Comparison of ENCODE assay signal across 18 cellular contexts in the genomic region with DNA sequence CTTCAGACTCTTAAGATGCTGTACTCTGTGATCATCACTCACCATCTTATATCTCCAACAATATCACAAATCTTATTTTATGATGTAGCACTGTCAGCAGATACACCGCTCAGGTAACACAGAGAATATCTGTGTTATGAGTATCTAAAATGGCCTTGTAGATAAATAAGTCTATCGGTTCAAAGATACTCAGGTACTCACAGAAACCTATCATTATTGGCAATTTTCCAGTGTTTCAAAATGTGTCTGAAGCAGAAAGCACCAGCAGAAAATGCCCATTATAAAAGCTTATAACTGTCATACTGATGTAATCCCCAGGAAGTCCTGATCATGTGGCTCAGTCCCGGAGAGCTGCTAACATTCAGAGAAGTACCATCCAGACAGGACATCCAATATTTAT.
DNase-seq lines count a peak whose midpoint lies in the region; ATAC-seq and TF ChIP-seq lines count a peak whose summit lies in the region.
"Had no signal": no experiment of that assay in that cellular context is flagged by ENCODE, and none has a peak within 500 bp of the region (broad histone marks: within the 10 kb centered on the region; RNA-seq: fewer than 3 reads in every experiment).

No MANE protein-coding gene starts in this region.

- H3K9me3 ChIP-seq in IMR-90 (ENCODE audit: control insufficient read depth, insufficient read depth, low read length) (no peaks in the 10 kb centered on the region), SK-N-MC (ENCODE audit: low read depth, low read length) (no peaks in the 10 kb centered on the region), endodermal cell (ENCODE audit: control insufficient read depth, low read length) (peaks cover 6% of the 10 kb centered on the region)
- H3K9me3 ChIP-seq: Peyer's patch, SJSA1 had no signal

- no peaks in the 10 kb centered on the region for H4K20me1 ChIP-seq in IMR-90 (ENCODE audit: insufficient read depth, low read length)

- H4K5ac ChIP-seq in IMR-90 (ENCODE audit: low read depth, low read length): no peak overlapping the region

- no peaks in the 10 kb centered on the region for H3K27me3 ChIP-seq in IMR-90 (ENCODE audit: control insufficient read depth, insufficient read depth, low read length)
- no peaks in the 10 kb centered on the region for H3K27me3 ChIP-seq in endodermal cell (ENCODE audit: control insufficient read depth, insufficient read depth, low read length, poor library complexity, severe bottlenecking)
- H3K27me3 ChIP-seq: Peyer's patch, SJSA1 had no signal

- no TSS peak for BruUV-seq in IMR-90 (replicated peaks; lab: Mats Ljungman, UMichigan)

- no peak overlapping the region for H2AFZ ChIP-seq in IMR-90 (replicated peaks; ENCODE audit: low read length, poor library complexity)

- POLR2A ChIA-PET in IMR-90 (lab: Charles Lee; ENCODE audit: unreplicated experiment): no interaction called here

- H3K4me2 ChIP-seq in IMR-90 (ENCODE audit: low read depth, low read length): no peak overlapping the region
- H3K4me2 ChIP-seq: KMS-11 had no signal

- dilution Hi-C loops in IMR-90 (cut with HindIII; ENCODE audit: low sequenced_read_pairs, unreplicated experiment): no loop called here

- H3K9ac ChIP-seq in IMR-90 (ENCODE audit: low read depth, low read length): no peak overlapping the region
- H3K9ac ChIP-seq in SK-N-MC (ENCODE audit: insufficient read length): no peak overlapping the region
- no peak overlapping the region for H3K9ac ChIP-seq in endodermal cell (ENCODE audit: extremely low read depth, low read length, poor library complexity, severe bottlenecking)
- H3K9ac ChIP-seq: KMS-11 had no signal

- H4K91ac ChIP-seq in IMR-90 (ENCODE audit: insufficient read depth, low read depth, low read length): no peak overlapping the region

- H3K79me1 ChIP-seq in IMR-90 (ENCODE audit: low read depth in 1 of 2, low read length in 2 of 2): no peaks in the 10 kb centered on the region

- TF ChIP-seq CTCF in AG10803 (conservative IDR thresholded peaks at IDR 0.05; ENCODE audit: low read length) (no peak), IMR-90 (conservative IDR thresholded peaks at IDR 0.05; ENCODE audit: low read depth, low read length) (no peak), endodermal cell (conservative IDR thresholded peaks at IDR 0.05) (no peak)

- H2AK5ac ChIP-seq in IMR-90 (ENCODE audit: low read depth, low read length): no peak overlapping the region

- 86% methylated on average over 1 of the region's 3 CpGs; no CpG with 5 or more reads in 1 of the 2 experiments for whole genome bisulfite sequencing in IMR-90 (ENCODE audit: extremely low coverage in 2 of 2, insufficient read length in 1 of 2), 2 experiments
- 95 to 100% methylated on average over 1 to 3 of the region's 3 CpGs for WGBS in endodermal cell (ENCODE audit: insufficient coverage in 1 of 2, insufficient read length in 1 of 2), 2 experiments

- H3K4me3 Mint-ChIP-seq in endodermal cell: no peak overlapping the region
- H3K4me3 Mint-ChIP-seq: CD8-positive, alpha-beta memory T cell had no signal

- in situ Hi-C loops in IMR-90 (cut with MboI; ENCODE audit: low sequenced_read_pairs): no loop called here

- no peak overlapping the region for H3K56ac ChIP-seq in IMR-90 (ENCODE audit: extremely low read depth, insufficient read depth, low read length)

- 0 out of 3 replicates have a peak overlapping the region, but pooled peaks have one; percentile 56 for H2BK15ac ChIP-seq in IMR-90 (ENCODE audit: low read depth, low read length)

- H3K27ac ChIP-seq in IMR-90 (ENCODE audit: insufficient read depth, low read length) (no peak overlapping the region), SK-N-MC (peak overlapping the region; percentile 84), endodermal cell (ENCODE audit: low read depth, low read length) (no peak overlapping the region)
- H3K27ac ChIP-seq: KMS-11, Peyer's patch, SJSA1 had no signal

- no peak for ATAC-seq in IMR-90 (ENCODE audit: low read depth)

- H3K18ac ChIP-seq in IMR-90 (ENCODE audit: low read depth, low read length): no peak overlapping the region

- H3K4me3 ChIP-seq in AG10803 (ENCODE audit: low read length): no peak overlapping the region
- H3K4me3 ChIP-seq in IMR-90 (ENCODE audit: insufficient read depth, low read depth, low read length): no peak overlapping the region
- peak overlapping the region; percentile 34 for H3K4me3 ChIP-seq in SK-N-MC
- no peak overlapping the region for H3K4me3 ChIP-seq in endodermal cell (ENCODE audit: low read length)
- H3K4me3 ChIP-seq: Peyer's patch, SJSA1 had no signal

- H3K4me1 ChIP-seq in IMR-90 (ENCODE audit: control insufficient read depth, insufficient read depth, low read length): peaks cover 6% of the 10 kb centered on the region; the same call in 1 of the 2 replicates
- no peaks in the 10 kb centered on the region for H3K4me1 ChIP-seq in endodermal cell (ENCODE audit: control insufficient read depth, insufficient read depth, low read length)
- H3K4me1 ChIP-seq: Peyer's patch had no signal

- intact Hi-C loops in IMR-90 (cut with micrococcal nuclease): no loop called here

- no peak overlapping the region for H3K23ac ChIP-seq in IMR-90 (ENCODE audit: low read depth, low read length)

- DNase-seq in AG10803 (ENCODE audit: low read depth) (peak; percentile 25), IMR-90 (no peak), SK-N-MC (ENCODE audit: low read depth, low spot score) (no peak), lung microvascular endothelial cell (ENCODE audit: low read depth in 2 of 2) (peak; percentile 8 to 14), endodermal cell (no peak)
- DNase-seq in stimulated activated CD4-positive, alpha-beta T cell treated with anti-CD3 and anti-CD28 coated beads, Interleukin-2, amount 100 ng/mL, for 48 hours: no peak
- no peak for DNase-seq in activated CD4-positive, alpha-beta T cell treated with anti-CD3 and anti-CD28 coated beads for 48 hours
- DNase-seq: C1 segment of cervical spinal cord; CD8-positive, alpha-beta memory T cell; DMS79; NCI-H1048; NCI-H146; NCI-H2081; NCI-H2227 treated with DMSO at 0.1 percent for 48 hours; NCI-H510A treated with DMSO at 0.1 percent for 48 hours; Peyer's patch had no signal

- H3K4ac ChIP-seq in IMR-90 (ENCODE audit: low read depth, low read length): no peak overlapping the region

- CTCF ChIA-PET in IMR-90 (lab: Yijun Ruan, JAX): interaction anchor here (0.6 kb wide), 1 partner anchor 1094 kb away, joined by 3 read pairs; no protein-coding TSS in a partner anchor

- H2AK9ac ChIP-seq in IMR-90 (replicated peaks; ENCODE audit: low read depth, low read length, poor library complexity): no peak overlapping the region

- no peak overlapping the region for H4K8ac ChIP-seq in IMR-90 (ENCODE audit: low read depth in 2 of 2, low read length in 2 of 2)

- H3K9me3 Mint-ChIP-seq in endodermal cell: peaks cover 4% of the 10 kb centered on the region

- no peaks in the 10 kb centered on the region for H3K36me3 ChIP-seq in IMR-90 (ENCODE audit: control insufficient read depth, insufficient read depth, low read length)
- no peaks in the 10 kb centered on the region for H3K36me3 ChIP-seq in SK-N-MC (ENCODE audit: insufficient read depth, low read length)
- no peaks in the 10 kb centered on the region for H3K36me3 ChIP-seq in endodermal cell (ENCODE audit: control insufficient read depth, insufficient read depth, low read length)
- H3K36me3 ChIP-seq: Peyer's patch, SJSA1 had no signal

- no peak overlapping the region for H2BK120ac ChIP-seq in IMR-90 (ENCODE audit: low read depth, low read length)

- no peak for TF ChIP-seq POLR2A in IMR-90 (IDR thresholded peaks at IDR 0.05; ENCODE audit: low read depth, low read length)

- peaks cover 28% of the 10 kb centered on the region for H3K4me1 Mint-ChIP-seq in endodermal cell
- H3K4me1 Mint-ChIP-seq: CD8-positive, alpha-beta memory T cell had no signal

- H3K14ac ChIP-seq in IMR-90 (replicated peaks; ENCODE audit: low read depth, low read length): 0 out of 2 replicates have a peak overlapping the region, but pooled peaks have one; percentile 12

- no peak overlapping the region for H2BK5ac ChIP-seq in IMR-90 (ENCODE audit: low read depth, low read length, poor library complexity, severe bottlenecking)

- peaks cover 2% of the 10 kb centered on the region for H3K36me3 Mint-ChIP-seq in endodermal cell (ENCODE audit: low read depth)
- H3K36me3 Mint-ChIP-seq: CD8-positive, alpha-beta memory T cell had no signal

- H3K27me3 Mint-ChIP-seq in endodermal cell (ENCODE audit: insufficient read depth): no peaks in the 10 kb centered on the region
- H3K27me3 Mint-ChIP-seq: CD8-positive, alpha-beta memory T cell had no signal

- no peak for TF ChIP-seq RAD21 in IMR-90 (IDR thresholded peaks at IDR 0.05; ENCODE audit: low read length)

- H3K27ac Mint-ChIP-seq in endodermal cell: no peak overlapping the region
- H3K27ac Mint-ChIP-seq: CD8-positive, alpha-beta memory T cell had no signal

- H3K9me1 ChIP-seq in IMR-90 (ENCODE audit: insufficient read depth, low read length): no peaks in the 10 kb centered on the region

- H2BK20ac ChIP-seq in IMR-90 (ENCODE audit: low read depth, low read length): peak overlapping the region; percentile 50; the same call in 1 of the 2 replicates

TF ChIP-seq in IMR-90, 13 proteins besides CTCF, POLR2A, EP300 and RAD21:
- no peak for TF ChIP-seq ELK1 (IDR thresholded peaks at IDR 0.05; ENCODE audit: borderline replicate concordance, low read depth, low read length)
- TF ChIP-seq, protein P1, sequence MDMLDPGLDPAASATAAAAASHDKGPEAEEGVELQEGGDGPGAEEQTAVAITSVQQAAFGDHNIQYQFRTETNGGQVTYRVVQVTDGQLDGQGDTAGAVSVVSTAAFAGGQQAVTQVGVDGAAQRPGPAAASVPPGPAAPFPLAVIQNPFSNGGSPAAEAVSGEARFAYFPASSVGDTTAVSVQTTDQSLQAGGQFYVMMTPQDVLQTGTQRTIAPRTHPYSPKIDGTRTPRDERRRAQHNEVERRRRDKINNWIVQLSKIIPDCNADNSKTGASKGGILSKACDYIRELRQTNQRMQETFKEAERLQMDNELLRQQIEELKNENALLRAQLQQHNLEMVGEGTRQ (IDR thresholded peaks at IDR 0.05; ENCODE audit: low read depth, low read length): no peak
- TF ChIP-seq MXI1 (IDR thresholded peaks at IDR 0.05; ENCODE audit: borderline replicate concordance, low read depth, low read length): no peak
- TF ChIP-seq CHD1 (IDR thresholded peaks at IDR 0.05; ENCODE audit: low read depth, low read length): no peak
- TF ChIP-seq MAZ (IDR thresholded peaks at IDR 0.05; ENCODE audit: borderline replicate concordance, low read depth, low read length): no peak
TF ChIP-seq in IMR-90: peak in this region for 0.

Comparison
In these comparisons a context has a peak if more than half of its experiments do, and no peak if none do; other contexts are left out.
1. DNase-seq: peak in AG10803 (single experiment) and lung microvascular endothelial cell (2 of 2); none in IMR-90 (single experiment), SK-N-MC (single experiment), stimulated activated CD4-positive, alpha-beta T cell treated with anti-CD3 and anti-CD28 coated beads, Interleukin-2, amount 100 ng/mL, for 48 hours (0 of 2), endodermal cell (single experiment) and activated CD4-positive, alpha-beta T cell treated with anti-CD3 and anti-CD28 coated beads for 48 hours (single experiment).